ENCODE assay signal across 8 cellular contexts in genomic region chr1:203305809-203306088, GRCh38. TPM values are rescaled to one million over a fixed set of nuclear protein-coding genes. Genes with fewer than 3 reads are reported as not detected.
DNase-seq lines count a peak whose midpoint lies in the region; ATAC-seq and TF ChIP-seq lines count a peak whose summit lies in the region.

No MANE protein-coding gene starts in this region.

- H3K9me3 ChIP-seq in HUES64 (ENCODE audit: insufficient read depth, low read depth, low read length) (no peaks in the 10 kb centered on the region), vagina (no peaks in the 10 kb centered on the region)

- H3K27ac ChIP-seq in HUES64 (ENCODE audit: low read depth, low read length) (no peak overlapping the region), vagina (peak overlapping the region; percentile 100)

- TF ChIP-seq POLR2A in vagina (IDR thresholded peaks at IDR 0.05): no peak

- peaks cover 89% of the 10 kb centered on the region for H3K27me3 ChIP-seq in HUES64 (ENCODE audit: insufficient read depth, low read length)
- no peaks in the 10 kb centered on the region for H3K27me3 ChIP-seq in vagina

- no peaks in the 10 kb centered on the region for H3K27me3 Mint-ChIP-seq in mesothelial cell of epicardium (ENCODE audit: low read depth)

- H3K4me1 ChIP-seq in HUES64 (ENCODE audit: insufficient read depth, low read length) (peaks cover 27% of the 10 kb centered on the region), vagina (peaks cover 49% of the 10 kb centered on the region)

- 1% methylated on average over 21 of the region's 21 CpGs for whole genome bisulfite sequencing in HUES64

- TF ChIP-seq CTCF in choroid plexus epithelial cell (conservative IDR thresholded peaks at IDR 0.05; ENCODE audit: low read depth, low read length): no peak
- no peak for TF ChIP-seq CTCF in mesothelial cell of epicardium (IDR thresholded peaks at IDR 0.05; ENCODE audit: unreplicated experiment)
- no peak for TF ChIP-seq CTCF in vagina (IDR thresholded peaks at IDR 0.05)

- DNase-seq in choroid plexus epithelial cell (ENCODE audit: low read depth): no peak
- no peak for DNase-seq in mesothelial cell of epicardium (ENCODE audit: low spot score in 2 of 2, unreplicated experiment in 2 of 2)
- no peak for DNase-seq in vagina (ENCODE audit: extremely low spot score in 2 of 2)
- no peak for DNase-seq in retina
- no peak for DNase-seq in medulla oblongata (ENCODE audit: extremely low spot score)
- no peak for DNase-seq in NCI-H2029 treated with DMSO at 0.1 percent for 48 hours (lab: John Stamatoyannopoulos, UW)

- H3K9me3 Mint-ChIP-seq in mesothelial cell of epicardium: no peaks in the 10 kb centered on the region

- H3K4me3 ChIP-seq in HUES64 (ENCODE audit: low read length) (peak overlapping the region; percentile 66), choroid plexus epithelial cell (ENCODE audit: low read depth, low read length) (peak overlapping the region; percentile 84), vagina (peak overlapping the region; percentile 96 to 100)

- H3K4me1 Mint-ChIP-seq in mesothelial cell of epicardium: peaks cover 65% of the 10 kb centered on the region

- intact Hi-C loops in vagina (cut with DNase I): loop anchor here (5.0 kb wide), 1 partner anchor 33 kb away; no protein-coding TSS in a partner anchor

- peak overlapping the region; percentile 92 for H3K27ac Mint-ChIP-seq in mesothelial cell of epicardium

- peak overlapping the region; percentile 94 for H3K4me3 Mint-ChIP-seq in mesothelial cell of epicardium

- H3K9ac ChIP-seq in HUES64 (ENCODE audit: low read depth, low read length): peak overlapping the region; percentile 40

- H3K36me3 Mint-ChIP-seq in mesothelial cell of epicardium: peaks cover 23% of the 10 kb centered on the region

- ATAC-seq in GM21381 (IDR thresholded peaks at IDR 0.05; ENCODE audit: unreplicated experiment): peak; percentile 5

- H3K36me3 ChIP-seq in HUES64 (ENCODE audit: insufficient read depth, low read length) (no peaks in the 10 kb centered on the region), vagina (peaks cover 0 to 12% of the 10 kb centered on the region in 2 donors)

RNA-seq across cellular contexts. Expression of gene BTG2, which starts 0.4 kb away (rescaled TPM):
- 11.1 TPM for polyA plus RNA-seq in HUES64 (2013, experiment 1 of 2)
- polyA plus RNA-seq in HUES64 (2013, experiment 2 of 2): 15.4 TPM
- total RNA-seq in mesothelial cell of epicardium (186 to 192 TPM (median 191 TPM) in 3 replicates), vagina (191 TPM)

RNA-seq across cellular contexts. Expression of gene FMOD, which starts 45.2 kb away (rescaled TPM):
- 0.60 TPM for polyA plus RNA-seq in HUES64 (2013, experiment 1 of 2)
- polyA plus RNA-seq in HUES64 (2013, experiment 2 of 2): 0.63 TPM
- total RNA-seq in mesothelial cell of epicardium (77.3 to 86.0 TPM (median 82.1 TPM) in 3 replicates), vagina (80.3 TPM)
